ENCODE assay signal across 1 cellular context in genomic region chr11:9765320-9766101, GRCh38.
TF ChIP-seq lines count a peak whose summit lies in the region.

No MANE protein-coding gene starts in this region.

TF ChIP-seq in HepG2, 621 proteins besides CTCF, POLR2A, EP300 and RAD21 (continued from another document and continues in another):
- TF ChIP-seq MLXIP (CRISPR knock-in tag; IDR thresholded peaks at IDR 0.05; ENCODE audit: borderline replicate concordance): no peak
- no peak for TF ChIP-seq PBX2 (CRISPR knock-in tag; IDR thresholded peaks at IDR 0.05)
- peak; percentile 89 for TF ChIP-seq CSRNP1 (CRISPR knock-in tag; IDR thresholded peaks at IDR 0.05)
- peak; percentile 59; the same call in 1 of the 2 replicates for TF ChIP-seq GMEB1 (CRISPR knock-in tag; IDR thresholded peaks at IDR 0.05; ENCODE audit: borderline replicate concordance)
- no peak for TF ChIP-seq ZNF513 (CRISPR knock-in tag; conservative IDR thresholded peaks at IDR 0.05)
- TF ChIP-seq STAG1 (CRISPR knock-in tag; IDR thresholded peaks at IDR 0.05): peak; percentile 32
- TF ChIP-seq CBX1 (IDR thresholded peaks at IDR 0.05; ENCODE audit: low read depth): peak; percentile 32
- TF ChIP-seq REPIN1 (CRISPR knock-in tag; IDR thresholded peaks at IDR 0.05; ENCODE audit: borderline replicate concordance, low read depth): peak; percentile 84
- peak; percentile 74; the same call in 1 of the 2 replicates for TF ChIP-seq BORCS8-MEF2B (CRISPR knock-in tag; IDR thresholded peaks at IDR 0.05)
- TF ChIP-seq ZNF740 (CRISPR knock-in tag; IDR thresholded peaks at IDR 0.05): no peak
- TF ChIP-seq SALL2 (CRISPR knock-in tag; IDR thresholded peaks at IDR 0.05): 0 out of 2 replicates have a peak, but pooled peaks have one; percentile 27
- TF ChIP-seq IRF2 (CRISPR knock-in tag; IDR thresholded peaks at IDR 0.05): peak; percentile 65; the same call in 1 of the 2 replicates
- TF ChIP-seq AKAP8 (CRISPR knock-in tag; IDR thresholded peaks at IDR 0.05): no peak
- no peak for TF ChIP-seq DBP (CRISPR knock-in tag; IDR thresholded peaks at IDR 0.05; ENCODE audit: not compliant biosample characterization)
- TF ChIP-seq ZNF205 (CRISPR knock-in tag; IDR thresholded peaks at IDR 0.05): peak; percentile 63
- TF ChIP-seq ZNF563 (CRISPR knock-in tag; IDR thresholded peaks at IDR 0.05): no peak
- no peak; the same call in 1 of the 2 replicates for TF ChIP-seq MIER3 (CRISPR knock-in tag; IDR thresholded peaks at IDR 0.05; ENCODE audit: borderline replicate concordance)
- TF ChIP-seq ZNF142 (CRISPR knock-in tag; IDR thresholded peaks at IDR 0.05): peak; percentile 67; the same call in 1 of the 2 replicates
- no peak for TF ChIP-seq TOE1 (CRISPR knock-in tag; IDR thresholded peaks at IDR 0.05)
- no peak for TF ChIP-seq KDM1A (CRISPR knock-in tag; IDR thresholded peaks at IDR 0.05)
- peak; percentile 89 for TF ChIP-seq IKZF5 (CRISPR knock-in tag; IDR thresholded peaks at IDR 0.05)
- peak; percentile 67; the same call in 1 of the 2 replicates for TF ChIP-seq ZFP90 (CRISPR knock-in tag; IDR thresholded peaks at IDR 0.05; ENCODE audit: borderline replicate concordance)
- TF ChIP-seq ZNF280B (CRISPR knock-in tag; IDR thresholded peaks at IDR 0.05; ENCODE audit: borderline replicate concordance): peak; percentile 19; the same call in 1 of the 2 replicates
- TF ChIP-seq PRPF4 (IDR thresholded peaks at IDR 0.05; ENCODE audit: low read depth, low read length, poor library complexity, severe bottlenecking): no peak
- TF ChIP-seq HIC2 (CRISPR knock-in tag; IDR thresholded peaks at IDR 0.05; ENCODE audit: low read depth): no peak
- no peak for TF ChIP-seq POLR2AphosphoS2 (IDR thresholded peaks at IDR 0.05; ENCODE audit: low read depth, low read length)
- TF ChIP-seq ISX (CRISPR knock-in tag; conservative IDR thresholded peaks at IDR 0.05): no peak
- TF ChIP-seq ZNF383 (CRISPR knock-in tag; IDR thresholded peaks at IDR 0.05; ENCODE audit: borderline replicate concordance): 0 out of 2 replicates have a peak, but pooled peaks have one; percentile 71
- TF ChIP-seq GZF1 (CRISPR knock-in tag; IDR thresholded peaks at IDR 0.05): 0 out of 2 replicates have a peak, but pooled peaks have one; percentile 53
- TF ChIP-seq ZNF432 (CRISPR knock-in tag; IDR thresholded peaks at IDR 0.05; ENCODE audit: borderline replicate concordance): no peak
- 0 out of 2 replicates have a peak, but pooled peaks have one; percentile 39 for TF ChIP-seq ZNF567 (CRISPR knock-in tag; IDR thresholded peaks at IDR 0.05; ENCODE audit: borderline replicate concordance)
- peak; percentile 50 for TF ChIP-seq FOSL2 (CRISPR knock-in tag; IDR thresholded peaks at IDR 0.05)
- TF ChIP-seq RXRB (CRISPR knock-in tag; IDR thresholded peaks at IDR 0.05; ENCODE audit: borderline replicate concordance): peak; percentile 90
- no peak; the same call in 1 of the 2 replicates for TF ChIP-seq ZNF460 (CRISPR knock-in tag; IDR thresholded peaks at IDR 0.05; ENCODE audit: borderline replicate concordance)
- TF ChIP-seq ELF1 (CRISPR knock-in tag; IDR thresholded peaks at IDR 0.05): peak; percentile 64; the same call in 1 of the 2 replicates
- peak; percentile 96 for TF ChIP-seq NR2F6 (IDR thresholded peaks at IDR 0.05)
- TF ChIP-seq NR2F6 (CRISPR knock-in tag; IDR thresholded peaks at IDR 0.05): peak; percentile 98
- TF ChIP-seq NR2C2 (CRISPR knock-in tag; IDR thresholded peaks at IDR 0.05; ENCODE audit: borderline replicate concordance): peak; percentile 84; the same call in 1 of the 2 replicates
